ENCODE assay signal across 14 cellular contexts in genomic region chr1:169513208-169513607, GRCh38. TPM values are rescaled to one million over a fixed set of nuclear protein-coding genes. Genes with fewer than 3 reads are reported as not detected.
A peak's percentile ranks its signal among the peaks of the same experiment; 100 is the strongest.
DNase-seq lines count a peak whose midpoint lies in the region; TF ChIP-seq lines count a peak whose summit lies in the region.
"Had no signal": no experiment of that assay in that cellular context is flagged by ENCODE, and none has a peak within 500 bp of the region (broad histone marks: within the 10 kb centered on the region; RNA-seq: fewer than 3 reads in every experiment).

No MANE protein-coding gene starts in this region.

- peak; percentile 84 to 96 for DNase-seq in HL-60 (ENCODE audit: low read depth in 1 of 2, low spot score in 1 of 2)
- DNase-seq in SKM-1 (lab: John Stamatoyannopoulos, UW; ENCODE audit: unreplicated experiment), result peak; percentile 92
- peak; percentile 43 for DNase-seq in fibroblast of peridontal ligament (ENCODE audit: extremely low read depth)
- no peak for DNase-seq in stomach
- DNase-seq in type B pancreatic cell (ENCODE audit: extremely low spot score, unreplicated experiment), result no peak
- DNase-seq in activated effector memory CD4-positive, alpha-beta T cell treated with anti-CD3 and anti-CD28 coated beads, Interleukin-2, amount 50 U/mL, for 16 hours, result no peak
- no peak for DNase-seq in testis
- DNase-seq: activated B cell treated with CpG ODN at 0.5 μM for 24 hours; hypothalamus; NCI-H524; SHP77; stimulated activated CD4-positive, alpha-beta T cell treated with anti-CD3 and anti-CD28 coated beads, Interleukin-4, amount 100 ng/mL, for 24 hours; stimulated activated naive CD8-positive, alpha-beta T cell treated with anti-CD3 and anti-CD28 coated beads, Interleukin-15, amount 100 ng/mL, for 72 hours had no signal

- no peak overlapping the region for H3K4me3 Mint-ChIP-seq in type B pancreatic cell
- H3K4me3 Mint-ChIP-seq: activated B cell treated with CpG ODN at 0.5 μM for 24 hours; stimulated activated naive CD8-positive, alpha-beta T cell treated with anti-CD3 and anti-CD28 coated beads, Interleukin-15, amount 100 ng/mL, for 72 hours had no signal

- H3K9me3 ChIP-seq in stomach (no peaks in the 10 kb centered on the region), testis (no peaks in the 10 kb centered on the region)
- H3K9me3 ChIP-seq: prostate gland had no signal

- H3K27ac Mint-ChIP-seq in type B pancreatic cell, result no peak overlapping the region
- H3K27ac Mint-ChIP-seq: activated B cell treated with CpG ODN at 0.5 μM for 24 hours; stimulated activated naive CD8-positive, alpha-beta T cell treated with anti-CD3 and anti-CD28 coated beads, Interleukin-15, amount 100 ng/mL, for 72 hours had no signal

- H3K9me3 Mint-ChIP-seq in type B pancreatic cell, result no peaks in the 10 kb centered on the region
- H3K9me3 Mint-ChIP-seq: activated B cell treated with CpG ODN at 0.5 μM for 24 hours; stimulated activated naive CD8-positive, alpha-beta T cell treated with anti-CD3 and anti-CD28 coated beads, Interleukin-15, amount 100 ng/mL, for 72 hours had no signal

- H3K4me3 ChIP-seq in HL-60 (replicated peaks; ENCODE audit: insufficient read depth, low read length) (no peak overlapping the region), stomach (no peak overlapping the region), testis (no peak overlapping the region)
- H3K4me3 ChIP-seq: prostate gland had no signal

- intact Hi-C loops in stomach (cut with DNase I; ENCODE audit: low total_unique reads), result no loop called here
- intact Hi-C loops in testis (cut with DNase I; ENCODE audit: low total_unique reads), result no loop called here

- TF ChIP-seq POLR2A in stomach (IDR thresholded peaks at IDR 0.05), result no peak
- no peak for TF ChIP-seq POLR2A in testis (IDR thresholded peaks at IDR 0.05)

- no peaks in the 10 kb centered on the region for H3K27me3 Mint-ChIP-seq in type B pancreatic cell
- H3K27me3 Mint-ChIP-seq: activated B cell treated with CpG ODN at 0.5 μM for 24 hours; stimulated activated naive CD8-positive, alpha-beta T cell treated with anti-CD3 and anti-CD28 coated beads, Interleukin-15, amount 100 ng/mL, for 72 hours had no signal

- H3K4me1 ChIP-seq in stomach (peaks cover 2 to 28% (median 19%) of the 10 kb centered on the region in 4 donors), testis (peaks cover 8% of the 10 kb centered on the region)

- H3K27me3 ChIP-seq in HL-60 (ENCODE audit: insufficient read depth, poor library complexity, severe bottlenecking) (no peaks in the 10 kb centered on the region), stomach (no peaks in the 10 kb centered on the region), testis (no peaks in the 10 kb centered on the region)

- H3K4me1 Mint-ChIP-seq in type B pancreatic cell (ENCODE audit: unreplicated experiment), result peaks cover 11% of the 10 kb centered on the region
- H3K4me1 Mint-ChIP-seq: stimulated activated naive CD8-positive, alpha-beta T cell treated with anti-CD3 and anti-CD28 coated beads, Interleukin-15, amount 100 ng/mL, for 72 hours had no signal

- H3K27ac ChIP-seq in HL-60 (replicated peaks) (peak overlapping the region; percentile 48), stomach (peak overlapping the region in 3 of 5 donors; percentile 4 to 71 (median 11)), testis (no peak overlapping the region)
- H3K27ac ChIP-seq: prostate gland had no signal

- H3K36me3 ChIP-seq in stomach (no peaks in the 10 kb centered on the region), testis (ENCODE audit: low read depth, missing control alignments) (no peaks in the 10 kb centered on the region)
- H3K36me3 ChIP-seq: prostate gland had no signal

- H3K36me3 Mint-ChIP-seq in type B pancreatic cell, result peaks cover 3% of the 10 kb centered on the region

- TF ChIP-seq CTCF in HL-60 (IDR thresholded peaks at IDR 0.05; ENCODE audit: insufficient read depth, low read length) (no peak), stomach (IDR thresholded peaks at IDR 0.05) (no peak), type B pancreatic cell (conservative IDR thresholded peaks at IDR 0.05) (no peak), testis (IDR thresholded peaks at IDR 0.05) (no peak)

- TF ChIP-seq EP300 in stomach (IDR thresholded peaks at IDR 0.05), result no peak

RNA-seq across cellular contexts. Expression of gene SLC19A2, which starts 27.5 kb away (rescaled TPM):
- total RNA-seq in stomach (10 to 100 TPM; 12.5 to 84.3 (median 20.4) TPM), type B pancreatic cell (ENCODE audit: low replicate concordance) (19.4 and 28.1 TPM in 2 replicates), testis (10 to 100 TPM; 22.5 to 26.5 TPM)
- polyA plus RNA-seq in stomach (10 to 100 TPM in 1 of 3 donors, 1 to 10 TPM in 2; 5.8 to 14.6 (median 6.6) TPM), testis (ENCODE audit: insufficient read depth, low read depth, low replicate concordance) (14.6 TPM)

Comparison
In these comparisons a context has a peak if more than half of its experiments do, and no peak if none do; other contexts are left out.
1. DNase-seq: peak in HL-60 (2 of 2), SKM-1 (single experiment) and fibroblast of peridontal ligament (single experiment); none in stomach (single experiment), type B pancreatic cell (single experiment), activated effector memory CD4-positive, alpha-beta T cell treated with anti-CD3 and anti-CD28 coated beads, Interleukin-2, amount 50 U/mL, for 16 hours (single experiment) and testis (single experiment).
2. H3K27ac ChIP-seq: peak in HL-60 (single experiment) and stomach (3 of 5); none in testis (0 of 2).